7 cellular contexts compared by ENCODE assay signal in the genomic region with DNA sequence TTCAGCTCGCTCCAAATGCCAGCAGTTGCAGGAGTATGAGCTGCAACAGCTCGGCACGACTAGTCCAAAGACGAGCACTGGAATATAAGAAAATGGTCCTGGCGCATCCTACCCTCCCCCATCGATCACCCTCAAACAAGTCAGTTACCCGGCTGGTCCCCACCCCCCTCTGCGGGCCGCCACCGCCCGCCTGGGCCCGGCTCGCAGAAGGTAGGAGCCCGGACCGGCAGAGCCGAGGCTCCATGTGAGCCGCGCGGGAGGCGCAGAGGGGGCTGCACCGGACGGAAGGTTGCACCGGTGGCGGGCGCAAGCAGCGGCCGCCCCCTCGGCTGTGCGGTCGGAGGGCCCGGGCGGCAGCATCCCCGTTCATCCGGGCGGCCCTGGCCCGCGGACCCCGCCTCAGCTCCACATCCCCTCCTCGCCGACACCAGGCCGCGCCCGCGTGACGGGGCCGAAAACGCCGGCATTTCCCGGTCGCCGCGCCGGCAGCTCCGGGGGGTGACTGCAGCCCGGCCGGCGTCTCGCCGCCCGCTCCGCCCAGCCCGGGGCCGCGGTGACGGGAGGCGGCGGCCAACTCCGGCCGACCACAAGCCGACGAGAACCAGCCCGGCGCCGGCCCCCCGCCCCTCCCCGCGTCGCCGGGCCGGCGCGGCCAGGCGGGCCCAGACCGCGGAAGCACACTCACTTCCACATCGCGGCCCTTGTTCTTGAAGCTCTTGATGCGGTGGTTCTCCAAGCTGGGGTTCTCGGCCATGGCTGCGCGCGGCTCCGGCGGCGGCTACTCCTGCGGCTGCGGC. TPM values are rescaled to one million over a fixed set of nuclear protein-coding genes. Genes with fewer than 3 reads are reported as not detected.
DNase-seq lines count a peak whose midpoint lies in the region; FAIRE-seq and TF ChIP-seq lines count a peak whose summit lies in the region.

No MANE protein-coding gene starts in this region.

- H2BK120ac ChIP-seq in mesenchymal stem cell (ENCODE audit: low read depth, low read length) = peak overlapping the region; percentile 91

- CTCF ChIA-PET in HEK293 (lab: Yijun Ruan, JAX) = interaction anchor here (0.5 to 2.0 kb wide), 3 partner anchors 10 to 122 kb away, joined by 3 to 9 read pairs (median 6); no protein-coding TSS in a partner anchor
- CTCF ChIA-PET in activated CD4-positive, alpha-beta memory T cell treated with anti-CD3 and anti-CD28 coated beads, Interleukin-2, amount 10 ng/mL, durations not matched to agents 7 days and 5 days (lab: Charles Lee) = interaction anchor here (0.7 to 2.5 kb wide), 7 partner anchors 12 to 1120 kb away, joined by 3 to 9 read pairs (median 5); partner anchors contain the start of gene EBPL

- DNase-seq in GM12892 (ENCODE audit: insufficient read length) (peak; percentile 37), NB4 (ENCODE audit: low read depth) (peak; percentile 76), mesenchymal stem cell (peak; percentile 52)
- peak; percentile 55 for DNase-seq in activated CD4-positive, alpha-beta memory T cell treated with anti-CD3 and anti-CD28 coated beads, Interleukin-2, amount 10 ng/mL, durations not matched to agents 7 days and 5 days
- DNase-seq in stimulated activated CD8-positive, alpha-beta memory T cell treated with anti-CD3 and anti-CD28 coated beads, Interleukin-15, amount 100 ng/mL, for 24 hours (ENCODE audit: low read depth) = peak; percentile 26

- TF ChIP-seq CTCF in HEK293 (tag by site-specific recombination; IDR thresholded peaks at IDR 0.05) = no peak
- TF ChIP-seq CTCF in NB4 (IDR thresholded peaks at IDR 0.05; ENCODE audit: low read depth, low read length) = no peak

- peak overlapping the region; percentile 95 for H3K4me3 Mint-ChIP-seq in activated CD4-positive, alpha-beta memory T cell treated with anti-CD3 and anti-CD28 coated beads, Interleukin-2, amount 10 ng/mL, durations not matched to agents 7 days and 5 days

- H3K27me3 Mint-ChIP-seq in activated CD4-positive, alpha-beta memory T cell treated with anti-CD3 and anti-CD28 coated beads, Interleukin-2, amount 10 ng/mL, durations not matched to agents 7 days and 5 days = peaks cover under 1% of the 10 kb centered on the region

- peak overlapping the region; percentile 95 to 98 for H3K4ac ChIP-seq in mesenchymal stem cell (ENCODE audit: low read depth in 1 of 2, low read length in 2 of 2)

- peak overlapping the region; percentile 57 to 99 for H3K14ac ChIP-seq in mesenchymal stem cell (ENCODE audit: low read length in 2 of 2)

- 0% methylated on average over 91 to 95 of the region's 97 CpGs for WGBS in ectodermal cell, 2 experiments
- WGBS in mesenchymal stem cell = under 1% methylated on average over 53 of the region's 97 CpGs

- H3K9me3 ChIP-seq in HEK293 (ENCODE audit: control insufficient read depth, insufficient read depth, low read depth, low read length) (no peaks in the 10 kb centered on the region), ectodermal cell (ENCODE audit: control insufficient read depth, low read length) (no peaks in the 10 kb centered on the region), mesenchymal stem cell (ENCODE audit: control insufficient read depth, low read length) (no peaks in the 10 kb centered on the region)

- POLR2A ChIA-PET in HEK293 (lab: Yijun Ruan, JAX) = interaction anchor here (0.6 to 1.4 kb wide), 4 partner anchors 14 to 121 kb away, joined by 3 to 18 read pairs (median 4); partner anchors contain the start of gene EBPL
- POLR2A ChIA-PET in activated CD4-positive, alpha-beta memory T cell treated with anti-CD3 and anti-CD28 coated beads, Interleukin-2, amount 10 ng/mL, durations not matched to agents 7 days and 5 days (lab: Charles Lee) = interaction anchor here (0.6 to 3.7 kb wide), 20 partner anchors 9 to 1212 kb away, joined by 3 to 27 read pairs (median 4); partner anchors contain the start of genes ARL11, CAB39L, EBPL and PHF11

- peak overlapping the region; percentile 92 for H3K9ac ChIP-seq in mesenchymal stem cell (ENCODE audit: low read length)

- H3K27me3 ChIP-seq in ectodermal cell (ENCODE audit: control insufficient read depth, insufficient read depth, low read length, poor library complexity, severe bottlenecking) (no peaks in the 10 kb centered on the region), mesenchymal stem cell (ENCODE audit: control insufficient read depth in 1 of 2, insufficient read depth in 1 of 2, low read length in 2 of 2) (peaks cover 0 to 2% of the 10 kb centered on the region in 2 experiments)

- H3K4me2 ChIP-seq in mesenchymal stem cell (ENCODE audit: low read length, poor library complexity, severe bottlenecking) = peak overlapping the region; percentile 64

- H3K4me1 ChIP-seq in HEK293 (ENCODE audit: control insufficient read depth, insufficient read depth, low read length) = no peaks in the 10 kb centered on the region
- H3K4me1 ChIP-seq in ectodermal cell (ENCODE audit: control insufficient read depth, insufficient read depth, low read length) = peaks cover 8% of the 10 kb centered on the region
- peaks cover 6% of the 10 kb centered on the region for H3K4me1 ChIP-seq in mesenchymal stem cell (ENCODE audit: control insufficient read depth, insufficient read depth, low read depth, low read length)

- peak; percentile 37; the same call in 1 of the 2 replicates for TF ChIP-seq POLR2A in GM12892 (IDR thresholded peaks at IDR 0.05; ENCODE audit: low read depth, low read length)
- TF ChIP-seq POLR2A in NB4 (IDR thresholded peaks at IDR 0.05; ENCODE audit: extremely low read depth, insufficient read length) = peak; percentile 21

- no peaks in the 10 kb centered on the region for H3K9me3 Mint-ChIP-seq in activated CD4-positive, alpha-beta memory T cell treated with anti-CD3 and anti-CD28 coated beads, Interleukin-2, amount 10 ng/mL, durations not matched to agents 7 days and 5 days

- H3K36me3 Mint-ChIP-seq in activated CD4-positive, alpha-beta memory T cell treated with anti-CD3 and anti-CD28 coated beads, Interleukin-2, amount 10 ng/mL, durations not matched to agents 7 days and 5 days (ENCODE audit: low read depth) = peaks cover 19% of the 10 kb centered on the region

- peak; percentile 44 for FAIRE-seq in GM12892 (lab: Jason Lieb, UNC)

- H2BK5ac ChIP-seq in mesenchymal stem cell (ENCODE audit: low read depth, low read length, poor library complexity, severe bottlenecking) = peak overlapping the region; percentile 86

- peak overlapping the region; percentile 97 for H3K18ac ChIP-seq in mesenchymal stem cell (ENCODE audit: low read depth in 1 of 2, low read length in 2 of 2)

- no peak overlapping the region for H2AK5ac ChIP-seq in mesenchymal stem cell (ENCODE audit: low read length, severe bottlenecking)

- peak overlapping the region; percentile 69 for H2BK15ac ChIP-seq in mesenchymal stem cell (ENCODE audit: low read depth, poor library complexity, severe bottlenecking)

- peaks cover 0 to 4% of the 10 kb centered on the region in 2 experiments; a peak in 1 of 3 replicates for H3K36me3 ChIP-seq in HEK293 (ENCODE audit: control insufficient read depth in 2 of 2, insufficient read depth in 1 of 2, low read length in 2 of 2)
- H3K36me3 ChIP-seq in ectodermal cell (ENCODE audit: control insufficient read depth, insufficient read depth, low read length) = no peaks in the 10 kb centered on the region
- no peaks in the 10 kb centered on the region for H3K36me3 ChIP-seq in mesenchymal stem cell (ENCODE audit: control insufficient read depth in 1 of 2, insufficient read depth in 2 of 2, low read depth in 1 of 2, low read length in 2 of 2)

- H3K4me3 ChIP-seq in HEK293 (ENCODE audit: low read depth, low read length) = peak overlapping the region; percentile 80
- peak overlapping the region; percentile 95 for H3K4me3 ChIP-seq in NB4 (ENCODE audit: low read depth, low read length)
- H3K4me3 ChIP-seq in ectodermal cell (ENCODE audit: insufficient read depth, low read depth, low read length) = peak overlapping the region; percentile 86
- H3K4me3 ChIP-seq in mesenchymal stem cell (ENCODE audit: insufficient read depth in 1 of 2, low read depth in 1 of 2, low read length in 2 of 2) = peak overlapping the region; percentile 97 to 99

- H3K4me1 Mint-ChIP-seq in activated CD4-positive, alpha-beta memory T cell treated with anti-CD3 and anti-CD28 coated beads, Interleukin-2, amount 10 ng/mL, durations not matched to agents 7 days and 5 days = peaks cover 32% of the 10 kb centered on the region

- H3K27ac Mint-ChIP-seq in activated CD4-positive, alpha-beta memory T cell treated with anti-CD3 and anti-CD28 coated beads, Interleukin-2, amount 10 ng/mL, durations not matched to agents 7 days and 5 days = peak overlapping the region; percentile 97

- H2BK12ac ChIP-seq in mesenchymal stem cell (ENCODE audit: low read length in 2 of 2) = peak overlapping the region in 1 of 2 experiments; percentile 52

- H3K27ac ChIP-seq in HEK293 (ENCODE audit: extremely low read depth, low read depth, low read length) (peak overlapping the region; percentile 87), ectodermal cell (ENCODE audit: insufficient read depth, low read depth, low read length, poor library complexity, severe bottlenecking) (peak overlapping the region; percentile 86), mesenchymal stem cell (ENCODE audit: low read length, poor library complexity, severe bottlenecking) (peak overlapping the region; percentile 88)

- H4K91ac ChIP-seq in mesenchymal stem cell (ENCODE audit: low read length) = peak overlapping the region; percentile 89

- H3K79me1 ChIP-seq in mesenchymal stem cell (replicated peaks; ENCODE audit: low read length, poor library complexity, severe bottlenecking) = no peaks in the 10 kb centered on the region

- H3K23ac ChIP-seq in mesenchymal stem cell (ENCODE audit: low read length in 2 of 2) = peak overlapping the region in 1 of 2 experiments; percentile 98

- peak overlapping the region; percentile 85 for H2AFZ ChIP-seq in mesenchymal stem cell (ENCODE audit: low read depth, low read length)

- peak overlapping the region; percentile 84 for H4K8ac ChIP-seq in mesenchymal stem cell (ENCODE audit: low read length)

TF ChIP-seq in HEK293, 187 proteins besides CTCF, POLR2A, EP300 and RAD21 (continues in another document):
- TF ChIP-seq ZNF600 (tag by site-specific recombination; IDR thresholded peaks at IDR 0.05) (peak; percentile 45; the same call in 1 of the 2 replicates), ZNF76 (tag by site-specific recombination; IDR thresholded peaks at IDR 0.05; ENCODE audit: borderline replicate concordance, low read depth) (no peak), ZNF211 (tag by site-specific recombination; IDR thresholded peaks at IDR 0.05; ENCODE audit: low read depth) (no peak), ZFP69B (tag by site-specific recombination; IDR thresholded peaks at IDR 0.05) (peak; percentile 42; the same call in 1 of the 2 replicates), ZNF10 (tag by site-specific recombination; IDR thresholded peaks at IDR 0.05) (peak; percentile 4; the same call in 1 of the 2 replicates)

RNA-seq across cellular contexts. Expression of gene KPNA3, which starts 0.5 kb away (rescaled TPM):
- 32.4 TPM for polyA plus RNA-seq in GM12892 (2012; ENCODE audit: missing spikeins)
- 10 to 100 TPM; 34.9 to 36.1 TPM for total RNA-seq in activated CD4-positive, alpha-beta memory T cell treated with anti-CD3 and anti-CD28 coated beads, Interleukin-2, amount 10 ng/mL, durations not matched to agents 7 days and 5 days
- 50.9 TPM for polyA plus RNA-seq in ectodermal cell (2013, experiment 1 of 4)
- polyA plus RNA-seq in ectodermal cell (2013, experiment 2 of 4) = 50.7 TPM
- polyA plus RNA-seq in ectodermal cell (2013, experiment 3 of 4) = 40.0 TPM
- 42.5 TPM for polyA plus RNA-seq in ectodermal cell (2013, experiment 4 of 4)
- polyA plus RNA-seq in mesenchymal stem cell (2013, experiment 1 of 2) = 58.1 TPM
- 58.5 TPM for polyA plus RNA-seq in mesenchymal stem cell (2013, experiment 2 of 2)

Comparison
In these comparisons a context has a peak if more than half of its experiments do, and no peak if none do; other contexts are left out.
1. Peak in every context shown above with its lines: DNase-seq, H3K4me3 ChIP-seq and H3K27ac ChIP-seq.
2. DNase-seq: peak in every context shown above with its lines; median percentile 76 in NB4; 55 in activated CD4-positive, alpha-beta memory T cell treated with anti-CD3 and anti-CD28 coated beads, Interleukin-2, amount 10 ng/mL, durations not matched to agents 7 days and 5 days; 52 in mesenchymal stem cell; 37 in GM12892; 26 in stimulated activated CD8-positive, alpha-beta memory T cell treated with anti-CD3 and anti-CD28 coated beads, Interleukin-15, amount 100 ng/mL, for 24 hours.